In genomic region chr12:71045781-71046180, GRCh38 we compare ENCODE assay signal across 16 cellular contexts.
DNase-seq lines count a peak whose midpoint lies in the region; ATAC-seq, FAIRE-seq and TF ChIP-seq lines count a peak whose summit lies in the region.
"Had no signal": no experiment of that assay in that cellular context is flagged by ENCODE, and none has a peak within 500 bp of the region (broad histone marks: within the 10 kb centered on the region; RNA-seq: fewer than 3 reads in every experiment).

No MANE protein-coding gene starts in this region.

- peak overlapping the region; percentile 55 for H3K27ac ChIP-seq in astrocyte (ENCODE audit: low read depth, low read length)
- H3K27ac ChIP-seq in heart left ventricle, result no peak overlapping the region

- no peak overlapping the region for H3K4me3 ChIP-seq in astrocyte (ENCODE audit: insufficient read depth, low read depth, low read length)
- no peak overlapping the region for H3K4me3 ChIP-seq in heart left ventricle
- H3K4me3 ChIP-seq in HAP-1, result no peak overlapping the region

- intact Hi-C loops in heart left ventricle (cut with DNase I), result no loop called here

- no peaks in the 10 kb centered on the region for H3K27me3 Mint-ChIP-seq in astrocyte (ENCODE audit: low read depth, unreplicated experiment)
- H3K27me3 Mint-ChIP-seq: progenitor cell of endocrine pancreas had no signal

- H3K4me2 ChIP-seq in astrocyte (ENCODE audit: low read length), result peak overlapping the region; percentile 64

- no peak for TF ChIP-seq POLR2A in heart left ventricle (IDR thresholded peaks at IDR 0.05)

- no peak for FAIRE-seq in astrocyte (lab: Jason Lieb, UNC)

- DNase-seq in NCI-H2029 treated with DMSO at 0.1 percent for 48 hours (lab: John Stamatoyannopoulos, UW) (peak; percentile 9), NCI-H2029 (lab: John Stamatoyannopoulos, UW) (no peak), astrocyte (ENCODE audit: low read depth) (peak; percentile 32), heart left ventricle (no peak), stromal cell of bone marrow (ENCODE audit: low read depth) (peak; percentile 28), HAP-1 (ENCODE audit: low spot score in 2 of 2) (no peak), NCI-H1092 (lab: John Stamatoyannopoulos, UW) (no peak), GM13976 (ENCODE audit: low spot score) (no peak)
- DNase-seq: 8988T; activated CD4-positive, alpha-beta T cell treated with anti-CD3 and anti-CD28 coated beads for 36 hours; activated naive CD4-positive, alpha-beta T cell; endodermal cell; Karpas-422; NCI-H526; SW 1271 had no signal

- no peak for TF ChIP-seq CTCF in astrocyte (IDR thresholded peaks at IDR 0.05; ENCODE audit: insufficient read depth, low read depth, low read length)
- no peak for TF ChIP-seq CTCF in heart left ventricle (IDR thresholded peaks at IDR 0.05)
- TF ChIP-seq CTCF in GM13976 (IDR thresholded peaks at IDR 0.05; ENCODE audit: borderline replicate concordance, control extremely low read depth, extremely low read depth, insufficient read depth, missing control alignments), result no peak

- H3K4me1 Mint-ChIP-seq in astrocyte (ENCODE audit: low read depth, unreplicated experiment), result peaks cover 6% of the 10 kb centered on the region
- H3K4me1 Mint-ChIP-seq: activated CD4-positive, alpha-beta T cell treated with anti-CD3 and anti-CD28 coated beads for 36 hours had no signal

- H3K36me3 ChIP-seq in astrocyte (ENCODE audit: insufficient read depth, low read length), result no peaks in the 10 kb centered on the region
- H3K36me3 ChIP-seq in heart left ventricle, result no peaks in the 10 kb centered on the region
- H3K36me3 ChIP-seq in HAP-1 (replicated peaks), result no peaks in the 10 kb centered on the region

- ATAC-seq in heart left ventricle, result peak in 3 of 4 donors; percentile 42 to 73 (median 72)
- ATAC-seq: activated CD4-positive, alpha-beta T cell treated with anti-CD3 and anti-CD28 coated beads for 36 hours had no signal

- H3K36me3 Mint-ChIP-seq in astrocyte (ENCODE audit: low read depth, unreplicated experiment), result no peaks in the 10 kb centered on the region

- H3K27ac Mint-ChIP-seq in astrocyte (ENCODE audit: unreplicated experiment), result no peak overlapping the region
- H3K27ac Mint-ChIP-seq: activated CD4-positive, alpha-beta T cell treated with anti-CD3 and anti-CD28 coated beads for 36 hours; endodermal cell; progenitor cell of endocrine pancreas had no signal

- 22 to 44% (median 28%) methylated on average over 1 of the region's 1 CpG for WGBS in heart left ventricle, 4 donors

- peaks cover 8% of the 10 kb centered on the region for H3K4me1 ChIP-seq in astrocyte (ENCODE audit: insufficient read depth, low read length)
- no peaks in the 10 kb centered on the region for H3K4me1 ChIP-seq in heart left ventricle
- no peaks in the 10 kb centered on the region for H3K4me1 ChIP-seq in HAP-1

- no peak overlapping the region for H2AFZ ChIP-seq in astrocyte (ENCODE audit: low read depth, low read length)

- H3K9me3 ChIP-seq in astrocyte (ENCODE audit: insufficient read depth, low read depth, low read length) (no peaks in the 10 kb centered on the region), heart left ventricle (no peaks in the 10 kb centered on the region), HAP-1 (no peaks in the 10 kb centered on the region)

- H3K9ac ChIP-seq in astrocyte (ENCODE audit: low read length), result no peak overlapping the region

- no peaks in the 10 kb centered on the region for H4K20me1 ChIP-seq in astrocyte (ENCODE audit: insufficient read depth, low read length)

- in situ Hi-C loops in HAP-1 (cut with MboI; ENCODE audit: low sequenced_read_pairs), result no loop called here
- in situ Hi-C loops in GM13976 (cut with MboI; ENCODE audit: low sequenced_read_pairs, unreplicated experiment), result no loop called here

- no peaks in the 10 kb centered on the region for H3K9me3 Mint-ChIP-seq in astrocyte (ENCODE audit: unreplicated experiment)
- H3K9me3 Mint-ChIP-seq: endodermal cell had no signal

- H3K79me2 ChIP-seq in astrocyte (ENCODE audit: insufficient read depth, low read length), result no peaks in the 10 kb centered on the region

- H3K27me3 ChIP-seq in astrocyte (ENCODE audit: insufficient read depth, low read length), result no peaks in the 10 kb centered on the region
- no peaks in the 10 kb centered on the region for H3K27me3 ChIP-seq in heart left ventricle
- no peaks in the 10 kb centered on the region; the same call in 1 of the 2 replicates for H3K27me3 ChIP-seq in HAP-1 (ENCODE audit: low read depth)

- peak overlapping the region; percentile 22 for H3K4me3 Mint-ChIP-seq in astrocyte (ENCODE audit: unreplicated experiment)
- H3K4me3 Mint-ChIP-seq: activated CD4-positive, alpha-beta T cell treated with anti-CD3 and anti-CD28 coated beads for 36 hours; endodermal cell had no signal

Comparison
In these comparisons a context has a peak if more than half of its experiments do, and no peak if none do; other contexts are left out.
1. DNase-seq: peak in NCI-H2029 treated with DMSO at 0.1 percent for 48 hours (single experiment), astrocyte (single experiment) and stromal cell of bone marrow (single experiment); none in NCI-H2029 (single experiment), heart left ventricle (0 of 5), HAP-1 (0 of 2), NCI-H1092 (single experiment) and GM13976 (single experiment).